11 cellular contexts compared by ENCODE assay signal in genomic region chr1:109216662-109217061, GRCh38. TPM values are rescaled to one million over a fixed set of nuclear protein-coding genes. Genes with fewer than 3 reads are reported as not detected.
DNase-seq lines count a peak whose midpoint lies in the region; ATAC-seq and TF ChIP-seq lines count a peak whose summit lies in the region.
"Had no signal": no experiment of that assay in that cellular context is flagged by ENCODE, and none has a peak within 500 bp of the region (broad histone marks: within the 10 kb centered on the region; RNA-seq: fewer than 3 reads in every experiment).

No MANE protein-coding gene starts in this region.

- no peak for DNase-seq in stimulated activated naive CD8-positive, alpha-beta T cell treated with anti-CD3 and anti-CD28 coated beads, Interleukin-15, Interleukin-2, amounts not matched to agents 100 U/mL and 50 U/mL, for 24 hours
- no peak for DNase-seq in activated CD8-positive, alpha-beta T cell treated with anti-CD3 and anti-CD28 coated beads, Interleukin-2, amount 10 ng/mL, durations not matched to agents 7 days and 5 days
- DNase-seq in iris pigment epithelial cell (ENCODE audit: low read depth) (peak; percentile 10), middle frontal gyrus (ENCODE audit: extremely low spot score, low spot score) (no peak), HEK293T (ENCODE audit: extremely low spot score) (no peak)
- DNase-seq: hippocampal formation, mesendoderm had no signal

- no peak for ATAC-seq in stimulated activated naive CD8-positive, alpha-beta T cell treated with anti-CD3 and anti-CD28 coated beads, Interleukin-15, Interleukin-2, amounts not matched to agents 100 U/mL and 50 U/mL, for 24 hours
- ATAC-seq in activated CD8-positive, alpha-beta T cell treated with anti-CD3 and anti-CD28 coated beads, Interleukin-2, amount 10 ng/mL, durations not matched to agents 7 days and 5 days: no peak
- no peak for ATAC-seq in GM21723 (IDR thresholded peaks at IDR 0.05; ENCODE audit: unreplicated experiment)
- ATAC-seq in GM21786 (IDR thresholded peaks at IDR 0.05; ENCODE audit: unreplicated experiment): no peak
- ATAC-seq: HCT116 had no signal

- H3K4me1 Mint-ChIP-seq in stimulated activated naive CD8-positive, alpha-beta T cell treated with anti-CD3 and anti-CD28 coated beads, Interleukin-15, Interleukin-2, amounts not matched to agents 100 ng/mL and 50 ng/mL, for 24 hours (ENCODE audit: low read depth): peaks cover 44% of the 10 kb centered on the region
- H3K4me1 Mint-ChIP-seq in activated CD8-positive, alpha-beta T cell treated with anti-CD3 and anti-CD28 coated beads, Interleukin-2, amount 10 ng/mL, durations not matched to agents 7 days and 5 days (ENCODE audit: low read depth): peaks cover 37% of the 10 kb centered on the region

- CTCF ChIA-PET in activated CD8-positive, alpha-beta T cell treated with anti-CD3 and anti-CD28 coated beads, Interleukin-2, amount 10 ng/mL, durations not matched to agents 7 days and 5 days (lab: Charles Lee): interaction anchor here (1.0 kb wide), 2 partner anchors 9 to 16 kb away, joined by 3 to 4 read pairs; no protein-coding TSS in a partner anchor
- CTCF ChIA-PET in HEK293T (lab: Yijun Ruan, JAX): interaction anchor here (0.7 kb wide), 1 partner anchor 21 kb away, joined by 3 read pairs; no protein-coding TSS in a partner anchor

- peak overlapping the region; percentile 93 for H3K4me3 Mint-ChIP-seq in stimulated activated naive CD8-positive, alpha-beta T cell treated with anti-CD3 and anti-CD28 coated beads, Interleukin-15, Interleukin-2, amounts not matched to agents 100 ng/mL and 50 ng/mL, for 24 hours
- peak overlapping the region; percentile 99 for H3K4me3 Mint-ChIP-seq in activated CD8-positive, alpha-beta T cell treated with anti-CD3 and anti-CD28 coated beads, Interleukin-2, amount 10 ng/mL, durations not matched to agents 7 days and 5 days

- POLR2A ChIA-PET in activated CD8-positive, alpha-beta T cell treated with anti-CD3 and anti-CD28 coated beads, Interleukin-2, amount 10 ng/mL, durations not matched to agents 7 days and 5 days (lab: Charles Lee): no interaction called here
- POLR2A ChIA-PET in HEK293T (lab: Yijun Ruan, JAX): no interaction called here

- peak overlapping the region; percentile 96 for H3K27ac Mint-ChIP-seq in stimulated activated naive CD8-positive, alpha-beta T cell treated with anti-CD3 and anti-CD28 coated beads, Interleukin-15, Interleukin-2, amounts not matched to agents 100 ng/mL and 50 ng/mL, for 24 hours
- peak overlapping the region; percentile 39 for H3K27ac Mint-ChIP-seq in activated CD8-positive, alpha-beta T cell treated with anti-CD3 and anti-CD28 coated beads, Interleukin-2, amount 10 ng/mL, durations not matched to agents 7 days and 5 days

- no peaks in the 10 kb centered on the region for H3K27me3 Mint-ChIP-seq in stimulated activated naive CD8-positive, alpha-beta T cell treated with anti-CD3 and anti-CD28 coated beads, Interleukin-15, Interleukin-2, amounts not matched to agents 100 ng/mL and 50 ng/mL, for 24 hours
- no peaks in the 10 kb centered on the region for H3K27me3 Mint-ChIP-seq in activated CD8-positive, alpha-beta T cell treated with anti-CD3 and anti-CD28 coated beads, Interleukin-2, amount 10 ng/mL, durations not matched to agents 7 days and 5 days (ENCODE audit: low read depth)

- no peaks in the 10 kb centered on the region for H3K9me3 Mint-ChIP-seq in stimulated activated naive CD8-positive, alpha-beta T cell treated with anti-CD3 and anti-CD28 coated beads, Interleukin-15, Interleukin-2, amounts not matched to agents 100 ng/mL and 50 ng/mL, for 24 hours
- H3K9me3 Mint-ChIP-seq in activated CD8-positive, alpha-beta T cell treated with anti-CD3 and anti-CD28 coated beads, Interleukin-2, amount 10 ng/mL, durations not matched to agents 7 days and 5 days (ENCODE audit: insufficient read depth): no peaks in the 10 kb centered on the region

- peaks cover 57% of the 10 kb centered on the region for H3K36me3 Mint-ChIP-seq in stimulated activated naive CD8-positive, alpha-beta T cell treated with anti-CD3 and anti-CD28 coated beads, Interleukin-15, Interleukin-2, amounts not matched to agents 100 ng/mL and 50 ng/mL, for 24 hours (ENCODE audit: low read depth)
- peaks cover 53% of the 10 kb centered on the region for H3K36me3 Mint-ChIP-seq in activated CD8-positive, alpha-beta T cell treated with anti-CD3 and anti-CD28 coated beads, Interleukin-2, amount 10 ng/mL, durations not matched to agents 7 days and 5 days (ENCODE audit: low read depth)

TF ChIP-seq in HEK293T, 16 proteins besides CTCF, POLR2A, EP300 and RAD21:
- no peak for TF ChIP-seq ELF4 (IDR thresholded peaks at IDR 0.05)

RNA-seq across cellular contexts. Expression of gene SARS1, which starts 2.9 kb away (rescaled TPM):
- total RNA-seq in activated CD8-positive, alpha-beta T cell treated with anti-CD3 and anti-CD28 coated beads, Interleukin-2, amount 10 ng/mL, durations not matched to agents 7 days and 5 days: 100 to 1,000 TPM; 145 to 157 TPM

RNA-seq across cellular contexts. Expression of gene CELSR2, which starts 32.7 kb away (rescaled TPM):
- total RNA-seq in activated CD8-positive, alpha-beta T cell treated with anti-CD3 and anti-CD28 coated beads, Interleukin-2, amount 10 ng/mL, durations not matched to agents 7 days and 5 days: 1 to 10 TPM; 4.9 to 5.2 TPM
